16 cellular contexts compared by ENCODE assay signal in the genomic region with DNA sequence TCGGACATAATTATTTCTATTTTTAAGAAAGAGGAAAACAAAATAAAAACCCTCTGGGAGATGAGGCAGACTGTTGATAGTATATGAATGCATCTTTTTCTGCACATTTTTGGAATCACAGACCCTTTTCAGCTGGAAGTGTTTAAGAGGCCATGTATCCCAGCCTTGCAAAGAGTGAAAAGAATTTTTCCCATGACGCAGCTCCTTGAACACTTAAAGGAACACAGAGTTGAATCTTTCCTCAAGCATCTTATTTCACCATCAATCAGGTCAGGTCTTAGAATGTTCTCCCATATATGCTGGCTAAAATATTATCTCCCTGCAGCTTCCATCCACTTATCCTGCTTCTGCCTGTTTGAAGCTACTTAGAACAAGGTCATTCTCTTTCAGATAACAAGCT. TPM values are rescaled to one million over a fixed set of nuclear protein-coding genes. Genes with fewer than 3 reads are reported as not detected.
DNase-seq lines count a peak whose midpoint lies in the region; ATAC-seq and TF ChIP-seq lines count a peak whose summit lies in the region.
"Had no signal": no experiment of that assay in that cellular context is flagged by ENCODE, and none has a peak within 500 bp of the region (broad histone marks: within the 10 kb centered on the region; RNA-seq: fewer than 3 reads in every experiment).

No MANE protein-coding gene starts in this region.

- H3K27me3 Mint-ChIP-seq in activated T-cell treated with anti-CD3 and anti-CD28 coated beads, Interleukin-2, amount 50 U/mL, for 72 hours (ENCODE audit: low read depth): peaks cover 17% of the 10 kb centered on the region

- no peak overlapping the region for H3K27ac Mint-ChIP-seq in activated T-cell treated with anti-CD3 and anti-CD28 coated beads, Interleukin-2, amount 50 U/mL, for 72 hours
- H3K27ac Mint-ChIP-seq: CD4-positive, alpha-beta T cell had no signal

- CTCF ChIA-PET in BJ (lab: Yijun Ruan, JAX): interaction anchor here (0.6 to 1.2 kb wide), 3 partner anchors 13 to 160 kb away, joined by 3 read pairs; no protein-coding TSS in a partner anchor

- H3K9me3 Mint-ChIP-seq in activated T-cell treated with anti-CD3 and anti-CD28 coated beads, Interleukin-2, amount 50 U/mL, for 72 hours: peaks cover 4 to 5% of the 10 kb centered on the region in 2 donors

- TF ChIP-seq CTCF in BJ (IDR thresholded peaks at IDR 0.05; ENCODE audit: insufficient read depth, low read depth, low read length) (no peak), fibroblast of villous mesenchyme (IDR thresholded peaks at IDR 0.05; ENCODE audit: insufficient read depth, low read depth, low read length) (no peak)

- peak; percentile 29 for DNase-seq in BJ (ENCODE audit: low read depth)
- DNase-seq in amniotic epithelial cell (ENCODE audit: low read depth): peak; percentile 66
- DNase-seq in fibroblast of villous mesenchyme (ENCODE audit: low read depth): peak; percentile 6
- DNase-seq in activated T-cell treated with anti-CD3 and anti-CD28 coated beads, Interleukin-2, amount 50 U/mL, for 72 hours: no peak
- no peak for DNase-seq in stimulated activated CD4-positive, alpha-beta T cell treated with anti-CD3 and anti-CD28 coated beads, Interleukin-2, amount 100 ng/mL, for 24 hours
- no peak for DNase-seq in NK-92 treated with Interleukin-12 subunit alpha and Interleukin-12 subunit beta, amount 100 ng/mL, for 24 hours (lab: John Stamatoyannopoulos, UW)
- DNase-seq in NOMO-1 (lab: John Stamatoyannopoulos, UW; ENCODE audit: unreplicated experiment in 2 of 2): no peak
- DNase-seq: C1 segment of cervical spinal cord; Calu3; CD4-positive, alpha-beta T cell; DMS 273 treated with DMSO at 0.1 percent for 48 hours; GM23248 had no signal

- POLR2A ChIA-PET in BJ (lab: Charles Lee): no interaction called here

- ATAC-seq in activated T-cell treated with anti-CD3 and anti-CD28 coated beads, Interleukin-2, amount 50 U/mL, for 72 hours (replicated peaks in 1 of 2): no peak
- ATAC-seq: A549, GM12878, HCT116 had no signal

- no peaks in the 10 kb centered on the region for H3K36me3 ChIP-seq in BJ (ENCODE audit: control insufficient read depth, insufficient read depth, low read length)

- H3K4me1 Mint-ChIP-seq in activated T-cell treated with anti-CD3 and anti-CD28 coated beads, Interleukin-2, amount 50 U/mL, for 72 hours (ENCODE audit: low read depth): no peaks in the 10 kb centered on the region

- no peak overlapping the region for H3K4me3 ChIP-seq in BJ (ENCODE audit: low read depth, low read length)
- H3K4me3 ChIP-seq in fibroblast of villous mesenchyme (ENCODE audit: low read depth, low read length): no peak overlapping the region
- H3K4me3 ChIP-seq: A549, GM12878, GM23248 had no signal

- peaks cover 4% of the 10 kb centered on the region; the same call in 1 of the 2 replicates for H3K27me3 ChIP-seq in BJ (ENCODE audit: control insufficient read depth, insufficient read depth, low read length)

- H3K4me3 Mint-ChIP-seq in activated T-cell treated with anti-CD3 and anti-CD28 coated beads, Interleukin-2, amount 50 U/mL, for 72 hours: no peak overlapping the region
- H3K4me3 Mint-ChIP-seq: CD4-positive, alpha-beta T cell had no signal

- H3K36me3 Mint-ChIP-seq in activated T-cell treated with anti-CD3 and anti-CD28 coated beads, Interleukin-2, amount 50 U/mL, for 72 hours (ENCODE audit: insufficient read depth in 2 of 2): peaks cover 1 to 2% of the 10 kb centered on the region in 2 donors

RNA-seq across cellular contexts. Expression of a gene that starts 45.9 kb away (rescaled TPM):
- 133 and 136 TPM in 2 replicates for polyA plus RNA-seq in BJ (2011; rRNA removed)
- polyA minus RNA-seq in BJ (2011; rRNA and poly(A)+ RNA removed): 59.0 and 71.0 TPM in 2 replicates
- total RNA-seq in fibroblast of villous mesenchyme: 131 and 417 TPM in 2 replicates
- total RNA-seq in activated T-cell treated with anti-CD3 and anti-CD28 coated beads, Interleukin-2, amount 50 U/mL, for 72 hours: under 1 TPM; 0.53 to 0.69 TPM
- total RNA-seq: CD4-positive, alpha-beta T cell; G401 had no signal

Comparison
In these comparisons a context has a peak if more than half of its experiments do, and no peak if none do; other contexts are left out.
1. DNase-seq: peak in BJ (single experiment), amniotic epithelial cell (single experiment) and fibroblast of villous mesenchyme (single experiment); none in activated T-cell treated with anti-CD3 and anti-CD28 coated beads, Interleukin-2, amount 50 U/mL, for 72 hours (0 of 2), stimulated activated CD4-positive, alpha-beta T cell treated with anti-CD3 and anti-CD28 coated beads, Interleukin-2, amount 100 ng/mL, for 24 hours (0 of 2), NK-92 treated with Interleukin-12 subunit alpha and Interleukin-12 subunit beta, amount 100 ng/mL, for 24 hours (single experiment) and NOMO-1 (0 of 2).
2. RNA of a gene that starts 45.9 kb away (total RNA-seq): 131 to 417 TPM in fibroblast of villous mesenchyme; 0.53 to 0.69 TPM in activated T-cell treated with anti-CD3 and anti-CD28 coated beads, Interleukin-2, amount 50 U/mL, for 72 hours; every median in the first group is over 10 times any median in the second.